ENCODE assay signal across 1 cellular context in the genomic region with DNA sequence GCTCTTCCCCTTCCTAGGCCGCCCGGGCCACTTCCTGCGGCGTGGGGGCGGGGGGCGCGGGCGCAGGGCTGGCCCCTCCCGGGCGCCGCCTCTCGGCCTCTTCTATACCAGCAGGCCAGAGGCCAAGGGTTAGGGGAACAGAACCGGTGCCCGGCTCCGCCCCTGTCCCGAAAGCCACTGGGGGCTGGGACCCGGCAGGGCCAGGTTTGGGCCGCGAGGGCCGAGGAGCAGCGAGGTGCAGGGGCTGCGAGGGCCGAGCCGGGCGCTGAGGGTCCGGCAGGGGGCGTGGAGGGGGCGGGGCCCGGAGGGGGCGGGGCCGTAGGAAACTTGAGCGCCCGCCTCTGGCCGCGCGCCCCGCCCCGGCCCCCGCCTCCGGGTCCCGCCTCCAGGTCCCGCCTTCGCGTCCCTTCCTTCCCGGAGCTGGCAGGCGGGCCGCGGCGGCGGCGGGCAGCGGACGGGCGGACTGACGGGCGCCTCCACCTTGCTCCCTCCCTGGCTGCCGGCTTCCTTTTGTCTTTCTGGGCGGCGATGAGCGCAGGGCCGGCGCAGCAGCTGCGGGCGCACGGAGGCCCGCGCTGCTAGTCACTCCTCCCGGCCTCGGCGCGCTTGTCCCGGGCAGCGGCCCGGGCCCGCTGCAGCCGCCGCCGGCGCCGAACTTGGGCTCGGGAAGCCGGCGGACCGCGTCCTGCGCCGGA.
TF ChIP-seq lines count a peak whose summit lies in the region.

A gene (plus strand): TSS at position 426 of the 695 bp plus-strand sequence. CDS start 116,854 bp downstream, outside the sequence.

TF ChIP-seq in K562, 482 proteins besides CTCF, POLR2A, EP300 and RAD21 (continued from another document and continues in another):
- TF ChIP-seq, protein P1, sequence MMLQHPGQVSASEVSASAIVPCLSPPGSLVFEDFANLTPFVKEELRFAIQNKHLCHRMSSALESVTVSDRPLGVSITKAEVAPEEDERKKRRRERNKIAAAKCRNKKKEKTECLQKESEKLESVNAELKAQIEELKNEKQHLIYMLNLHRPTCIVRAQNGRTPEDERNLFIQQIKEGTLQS (IDR thresholded peaks at IDR 0.05), result no peak
- TF ChIP-seq, protein P1 (CRISPR knock-in tag; conservative IDR thresholded peaks at IDR 0.05), result no peak
- TF ChIP-seq HNRNPUL1 (IDR thresholded peaks at IDR 0.05; ENCODE audit: low read length), result no peak
- TF ChIP-seq NR4A1 (CRISPR knock-in tag; IDR thresholded peaks at IDR 0.05), result no peak
- no peak for TF ChIP-seq NR4A1 (tag; IDR thresholded peaks at IDR 0.05)
- no peak; the same call in 1 of the 2 replicates for TF ChIP-seq PML (IDR thresholded peaks at IDR 0.05; ENCODE audit: low read length)
- TF ChIP-seq NBN (IDR thresholded peaks at IDR 0.05; ENCODE audit: low read depth), result no peak
- TF ChIP-seq NR2C2 (CRISPR knock-in tag; IDR thresholded peaks at IDR 0.05), result peak; percentile 9; the same call in 1 of the 2 replicates
- TF ChIP-seq NR2C2 (tag; IDR thresholded peaks at IDR 0.05), result peak; percentile 97
- no peak for TF ChIP-seq ZNF699 (CRISPR knock-in tag; IDR thresholded peaks at IDR 0.05; ENCODE audit: insufficient replicate concordance)
- TF ChIP-seq, protein P2, sequence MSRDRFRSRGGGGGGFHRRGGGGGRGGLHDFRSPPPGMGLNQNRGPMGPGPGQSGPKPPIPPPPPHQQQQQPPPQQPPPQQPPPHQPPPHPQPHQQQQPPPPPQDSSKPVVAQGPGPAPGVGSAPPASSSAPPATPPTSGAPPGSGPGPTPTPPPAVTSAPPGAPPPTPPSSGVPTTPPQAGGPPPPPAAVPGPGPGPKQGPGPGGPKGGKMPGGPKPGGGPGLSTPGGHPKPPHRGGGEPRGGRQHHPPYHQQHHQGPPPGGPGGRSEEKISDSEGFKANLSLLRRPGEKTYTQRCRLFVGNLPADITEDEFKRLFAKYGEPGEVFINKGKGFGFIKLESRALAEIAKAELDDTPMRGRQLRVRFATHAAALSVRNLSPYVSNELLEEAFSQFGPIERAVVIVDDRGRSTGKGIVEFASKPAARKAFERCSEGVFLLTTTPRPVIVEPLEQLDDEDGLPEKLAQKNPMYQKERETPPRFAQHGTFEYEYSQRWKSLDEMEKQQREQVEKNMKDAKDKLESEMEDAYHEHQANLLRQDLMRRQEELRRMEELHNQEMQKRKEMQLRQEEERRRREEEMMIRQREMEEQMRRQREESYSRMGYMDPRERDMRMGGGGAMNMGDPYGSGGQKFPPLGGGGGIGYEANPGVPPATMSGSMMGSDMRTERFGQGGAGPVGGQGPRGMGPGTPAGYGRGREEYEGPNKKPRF (IDR thresholded peaks at IDR 0.05; ENCODE audit: low read depth, low read length), result no peak
- TF ChIP-seq EZH2 (IDR thresholded peaks at IDR 0.05; ENCODE audit: borderline replicate concordance, low read depth, low read length), result no peak
- TF ChIP-seq ARID2 (IDR thresholded peaks at IDR 0.05), result no peak
- TF ChIP-seq MCM5 (IDR thresholded peaks at IDR 0.05; ENCODE audit: low read depth), result no peak
- TF ChIP-seq ARNT (IDR thresholded peaks at IDR 0.05), result no peak
- no peak for TF ChIP-seq ASH1L (IDR thresholded peaks at IDR 0.05; ENCODE audit: borderline replicate concordance, low read depth, partially characterized antibody)
- no peak for TF ChIP-seq DACH1 (IDR thresholded peaks at IDR 0.05; ENCODE audit: partially characterized antibody)
- TF ChIP-seq, protein P3, sequence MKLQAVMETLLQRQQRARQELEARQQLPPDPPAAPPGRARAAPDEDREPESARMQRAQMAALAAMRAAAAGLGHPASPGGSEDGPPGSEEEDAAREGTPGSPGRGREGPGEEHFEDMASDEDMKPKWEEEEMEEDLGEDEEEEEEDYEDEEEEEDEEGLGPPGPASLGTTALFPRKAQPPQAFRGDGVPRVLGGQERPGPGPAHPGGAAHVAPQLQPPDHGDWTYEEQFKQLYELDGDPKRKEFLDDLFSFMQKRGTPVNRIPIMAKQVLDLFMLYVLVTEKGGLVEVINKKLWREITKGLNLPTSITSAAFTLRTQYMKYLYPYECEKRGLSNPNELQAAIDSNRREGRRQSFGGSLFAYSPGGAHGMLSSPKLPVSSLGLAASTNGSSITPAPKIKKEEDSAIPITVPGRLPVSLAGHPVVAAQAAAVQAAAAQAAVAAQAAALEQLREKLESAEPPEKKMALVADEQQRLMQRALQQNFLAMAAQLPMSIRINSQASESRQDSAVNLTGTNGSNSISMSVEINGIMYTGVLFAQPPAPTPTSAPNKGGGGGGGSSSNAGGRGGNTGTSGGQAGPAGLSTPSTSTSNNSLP (IDR thresholded peaks at IDR 0.05; ENCODE audit: borderline replicate concordance, low read depth, low read length), result no peak
- no peak for TF ChIP-seq PTTG1 (tag; IDR thresholded peaks at IDR 0.05; ENCODE audit: low read depth)
- TF ChIP-seq ILK (tag; IDR thresholded peaks at IDR 0.05; ENCODE audit: borderline replicate concordance, low read depth), result no peak
- no peak; the same call in 1 of the 2 replicates for TF ChIP-seq KDM2B (CRISPR knock-in tag; IDR thresholded peaks at IDR 0.05)
- TF ChIP-seq POLR2B (IDR thresholded peaks at IDR 0.05; ENCODE audit: low read depth, partially characterized antibody), result no peak
- no peak for TF ChIP-seq SP2 (IDR thresholded peaks at IDR 0.05; ENCODE audit: extremely low read depth, low read depth, low read length, poor library complexity, severe bottlenecking)
- TF ChIP-seq PURB (CRISPR knock-in tag; IDR thresholded peaks at IDR 0.05; ENCODE audit: low read depth), result no peak
- TF ChIP-seq, protein P4, sequence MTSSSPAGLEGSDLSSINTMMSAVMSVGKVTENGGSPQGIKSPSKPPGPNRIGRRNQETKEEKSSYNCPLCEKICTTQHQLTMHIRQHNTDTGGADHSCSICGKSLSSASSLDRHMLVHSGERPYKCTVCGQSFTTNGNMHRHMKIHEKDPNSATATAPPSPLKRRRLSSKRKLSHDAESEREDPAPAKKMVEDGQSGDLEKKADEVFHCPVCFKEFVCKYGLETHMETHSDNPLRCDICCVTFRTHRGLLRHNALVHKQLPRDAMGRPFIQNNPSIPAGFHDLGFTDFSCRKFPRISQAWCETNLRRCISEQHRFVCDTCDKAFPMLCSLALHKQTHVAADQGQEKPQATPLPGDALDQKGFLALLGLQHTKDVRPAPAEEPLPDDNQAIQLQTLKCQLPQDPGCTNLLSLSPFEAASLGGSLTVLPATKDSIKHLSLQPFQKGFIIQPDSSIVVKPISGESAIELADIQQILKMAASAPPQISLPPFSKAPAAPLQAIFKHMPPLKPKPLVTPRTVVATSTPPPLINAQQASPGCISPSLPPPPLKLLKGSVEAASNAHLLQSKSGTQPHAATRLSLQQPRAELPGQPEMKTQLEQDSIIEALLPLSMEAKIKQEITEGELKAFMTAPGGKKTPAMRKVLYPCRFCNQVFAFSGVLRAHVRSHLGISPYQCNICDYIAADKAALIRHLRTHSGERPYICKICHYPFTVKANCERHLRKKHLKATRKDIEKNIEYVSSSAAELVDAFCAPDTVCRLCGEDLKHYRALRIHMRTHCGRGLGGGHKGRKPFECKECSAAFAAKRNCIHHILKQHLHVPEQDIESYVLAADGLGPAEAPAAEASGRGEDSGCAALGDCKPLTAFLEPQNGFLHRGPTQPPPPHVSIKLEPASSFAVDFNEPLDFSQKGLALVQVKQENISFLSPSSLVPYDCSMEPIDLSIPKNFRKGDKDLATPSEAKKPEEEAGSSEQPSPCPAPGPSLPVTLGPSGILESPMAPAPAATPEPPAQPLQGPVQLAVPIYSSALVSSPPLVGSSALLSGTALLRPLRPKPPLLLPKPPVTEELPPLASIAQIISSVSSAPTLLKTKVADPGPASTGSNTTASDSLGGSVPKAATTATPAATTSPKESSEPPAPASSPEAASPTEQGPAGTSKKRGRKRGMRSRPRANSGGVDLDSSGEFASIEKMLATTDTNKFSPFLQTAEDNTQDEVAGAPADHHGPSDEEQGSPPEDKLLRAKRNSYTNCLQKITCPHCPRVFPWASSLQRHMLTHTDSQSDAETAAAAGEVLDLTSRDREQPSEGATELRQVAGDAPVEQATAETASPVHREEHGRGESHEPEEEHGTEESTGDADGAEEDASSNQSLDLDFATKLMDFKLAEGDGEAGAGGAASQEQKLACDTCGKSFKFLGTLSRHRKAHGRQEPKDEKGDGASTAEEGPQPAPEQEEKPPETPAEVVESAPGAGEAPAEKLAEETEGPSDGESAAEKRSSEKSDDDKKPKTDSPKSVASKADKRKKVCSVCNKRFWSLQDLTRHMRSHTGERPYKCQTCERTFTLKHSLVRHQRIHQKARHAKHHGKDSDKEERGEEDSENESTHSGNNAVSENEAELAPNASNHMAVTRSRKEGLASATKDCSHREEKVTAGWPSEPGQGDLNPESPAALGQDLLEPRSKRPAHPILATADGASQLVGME (CRISPR knock-in tag; IDR thresholded peaks at IDR 0.05), result no peak
- no peak for TF ChIP-seq ZFP1 (CRISPR knock-in tag; IDR thresholded peaks at IDR 0.05)
- TF ChIP-seq NFE2L1 (tag; IDR thresholded peaks at IDR 0.05; ENCODE audit: borderline replicate concordance, low read depth), result no peak
- TF ChIP-seq, protein P5, sequence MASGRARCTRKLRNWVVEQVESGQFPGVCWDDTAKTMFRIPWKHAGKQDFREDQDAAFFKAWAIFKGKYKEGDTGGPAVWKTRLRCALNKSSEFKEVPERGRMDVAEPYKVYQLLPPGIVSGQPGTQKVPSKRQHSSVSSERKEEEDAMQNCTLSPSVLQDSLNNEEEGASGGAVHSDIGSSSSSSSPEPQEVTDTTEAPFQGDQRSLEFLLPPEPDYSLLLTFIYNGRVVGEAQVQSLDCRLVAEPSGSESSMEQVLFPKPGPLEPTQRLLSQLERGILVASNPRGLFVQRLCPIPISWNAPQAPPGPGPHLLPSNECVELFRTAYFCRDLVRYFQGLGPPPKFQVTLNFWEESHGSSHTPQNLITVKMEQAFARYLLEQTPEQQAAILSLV (tag; IDR thresholded peaks at IDR 0.05), result no peak
- TF ChIP-seq, protein P6, sequence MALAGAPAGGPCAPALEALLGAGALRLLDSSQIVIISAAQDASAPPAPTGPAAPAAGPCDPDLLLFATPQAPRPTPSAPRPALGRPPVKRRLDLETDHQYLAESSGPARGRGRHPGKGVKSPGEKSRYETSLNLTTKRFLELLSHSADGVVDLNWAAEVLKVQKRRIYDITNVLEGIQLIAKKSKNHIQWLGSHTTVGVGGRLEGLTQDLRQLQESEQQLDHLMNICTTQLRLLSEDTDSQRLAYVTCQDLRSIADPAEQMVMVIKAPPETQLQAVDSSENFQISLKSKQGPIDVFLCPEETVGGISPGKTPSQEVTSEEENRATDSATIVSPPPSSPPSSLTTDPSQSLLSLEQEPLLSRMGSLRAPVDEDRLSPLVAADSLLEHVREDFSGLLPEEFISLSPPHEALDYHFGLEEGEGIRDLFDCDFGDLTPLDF (CRISPR knock-in tag; IDR thresholded peaks at IDR 0.05), result no peak
- peak; percentile 84 for TF ChIP-seq SP1 (CRISPR knock-in tag; IDR thresholded peaks at IDR 0.05)
- TF ChIP-seq KDM1A (IDR thresholded peaks at IDR 0.05), result no peak
- TF ChIP-seq NUFIP1 (IDR thresholded peaks at IDR 0.05; ENCODE audit: partially characterized antibody), result no peak
- TF ChIP-seq CBX2 (IDR thresholded peaks at IDR 0.05; ENCODE audit: insufficient read depth, low read length, poor library complexity, severe bottlenecking), result no peak
- no peak for TF ChIP-seq ADNP (tag; IDR thresholded peaks at IDR 0.05)
- TF ChIP-seq, protein P7, sequence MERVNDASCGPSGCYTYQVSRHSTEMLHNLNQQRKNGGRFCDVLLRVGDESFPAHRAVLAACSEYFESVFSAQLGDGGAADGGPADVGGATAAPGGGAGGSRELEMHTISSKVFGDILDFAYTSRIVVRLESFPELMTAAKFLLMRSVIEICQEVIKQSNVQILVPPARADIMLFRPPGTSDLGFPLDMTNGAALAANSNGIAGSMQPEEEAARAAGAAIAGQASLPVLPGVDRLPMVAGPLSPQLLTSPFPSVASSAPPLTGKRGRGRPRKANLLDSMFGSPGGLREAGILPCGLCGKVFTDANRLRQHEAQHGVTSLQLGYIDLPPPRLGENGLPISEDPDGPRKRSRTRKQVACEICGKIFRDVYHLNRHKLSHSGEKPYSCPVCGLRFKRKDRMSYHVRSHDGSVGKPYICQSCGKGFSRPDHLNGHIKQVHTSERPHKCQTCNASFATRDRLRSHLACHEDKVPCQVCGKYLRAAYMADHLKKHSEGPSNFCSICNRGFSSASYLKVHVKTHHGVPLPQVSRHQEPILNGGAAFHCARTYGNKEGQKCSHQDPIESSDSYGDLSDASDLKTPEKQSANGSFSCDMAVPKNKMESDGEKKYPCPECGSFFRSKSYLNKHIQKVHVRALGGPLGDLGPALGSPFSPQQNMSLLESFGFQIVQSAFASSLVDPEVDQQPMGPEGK (CRISPR knock-in tag; IDR thresholded peaks at IDR 0.05; ENCODE audit: borderline replicate concordance), result no peak
- no peak for TF ChIP-seq PHB (CRISPR knock-in tag; IDR thresholded peaks at IDR 0.05)
- no peak for TF ChIP-seq MAFG (tag; conservative IDR thresholded peaks at IDR 0.05)
- no peak for TF ChIP-seq BDP1 (IDR thresholded peaks at IDR 0.05; ENCODE audit: insufficient read depth, insufficient read length)
- no peak for TF ChIP-seq SIX5 (IDR thresholded peaks at IDR 0.05; ENCODE audit: borderline replicate concordance in 1 of 2, insufficient read depth in 1 of 2, low read depth in 1 of 2, low read length in 2 of 2)
- 0 out of 2 replicates have a peak, but pooled peaks have one; percentile 12 for TF ChIP-seq NFIC (IDR thresholded peaks at IDR 0.05)
- TF ChIP-seq RHOXF2B (CRISPR knock-in tag; conservative IDR thresholded peaks at IDR 0.05), result no peak
- no peak for TF ChIP-seq POLR3A (IDR thresholded peaks at IDR 0.05; ENCODE audit: borderline replicate concordance, extremely low read depth, insufficient read depth, insufficient read length)
- TF ChIP-seq EP400 (IDR thresholded peaks at IDR 0.05), result peak; percentile 50; the same call in 1 of the 2 replicates
- TF ChIP-seq ZNF175 (CRISPR knock-in tag; IDR thresholded peaks at IDR 0.05; ENCODE audit: low read depth), result no peak
- TF ChIP-seq ZNF311 (CRISPR knock-in tag; IDR thresholded peaks at IDR 0.05), result no peak
- TF ChIP-seq ZNF324 (CRISPR knock-in tag; IDR thresholded peaks at IDR 0.05), result no peak
- TF ChIP-seq, protein P8, sequence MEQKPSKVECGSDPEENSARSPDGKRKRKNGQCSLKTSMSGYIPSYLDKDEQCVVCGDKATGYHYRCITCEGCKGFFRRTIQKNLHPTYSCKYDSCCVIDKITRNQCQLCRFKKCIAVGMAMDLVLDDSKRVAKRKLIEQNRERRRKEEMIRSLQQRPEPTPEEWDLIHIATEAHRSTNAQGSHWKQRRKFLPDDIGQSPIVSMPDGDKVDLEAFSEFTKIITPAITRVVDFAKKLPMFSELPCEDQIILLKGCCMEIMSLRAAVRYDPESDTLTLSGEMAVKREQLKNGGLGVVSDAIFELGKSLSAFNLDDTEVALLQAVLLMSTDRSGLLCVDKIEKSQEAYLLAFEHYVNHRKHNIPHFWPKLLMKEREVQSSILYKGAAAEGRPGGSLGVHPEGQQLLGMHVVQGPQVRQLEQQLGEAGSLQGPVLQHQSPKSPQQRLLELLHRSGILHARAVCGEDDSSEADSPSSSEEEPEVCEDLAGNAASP (IDR thresholded peaks at IDR 0.05), result no peak
- TF ChIP-seq HLTF (IDR thresholded peaks at IDR 0.05), result no peak
